8 cellular contexts compared by ENCODE assay signal in genomic region chr6:27809939-27810767, GRCh38.
DNase-seq lines count a peak whose midpoint lies in the region; ATAC-seq and TF ChIP-seq lines count a peak whose summit lies in the region.

No MANE protein-coding gene starts in this region.

- H3K4me3 ChIP-seq in CD8-positive, alpha-beta memory T cell (ENCODE audit: low read length) = peak overlapping the region; percentile 78
- H3K4me3 ChIP-seq in epithelial cell of esophagus (ENCODE audit: low read length) = peak overlapping the region; percentile 80

- peak overlapping the region; percentile 85 to 97 (median 94) for H3K4me3 Mint-ChIP-seq in CD8-positive, alpha-beta memory T cell

- peaks cover 0 to 6% of the 10 kb centered on the region in 2 donors for H3K27me3 Mint-ChIP-seq in CD8-positive, alpha-beta memory T cell

- peak; percentile 64 to 93 (median 88) for DNase-seq in CD8-positive, alpha-beta memory T cell
- DNase-seq in HT-29 (ENCODE audit: low spot score) (peak; percentile 94), NOMO-1 treated with DMSO at 0.1 percent for 48 hours (lab: John Stamatoyannopoulos, UW; ENCODE audit: unreplicated experiment) (peak; percentile 96), activated T-cell treated with anti-CD3 and anti-CD28 coated beads for 24 hours (ENCODE audit: low read depth) (peak; percentile 57), epithelial cell of esophagus (ENCODE audit: low read depth) (peak; percentile 97), middle frontal gyrus (ENCODE audit: extremely low spot score, low spot score) (peak; percentile 60)
- DNase-seq in stimulated activated naive CD4-positive, alpha-beta T cell (lab: John Stamatoyannopoulos, UW) = peak; percentile 64 to 96 (median 84)

- H3K9me3 ChIP-seq in CD8-positive, alpha-beta memory T cell (ENCODE audit: low read length) = no peaks in the 10 kb centered on the region

- ATAC-seq in GM19468 (IDR thresholded peaks at IDR 0.05; ENCODE audit: extremely low read depth, unreplicated experiment) = peak; percentile 15

- peak overlapping the region; percentile 93 for H3K27ac ChIP-seq in CD8-positive, alpha-beta memory T cell (ENCODE audit: low read depth, low read length)

- peaks cover 54 to 69% (median 65%) of the 10 kb centered on the region in 3 donors for H3K4me1 Mint-ChIP-seq in CD8-positive, alpha-beta memory T cell

- H3K27me3 ChIP-seq in CD8-positive, alpha-beta memory T cell (ENCODE audit: insufficient read depth, low read length, poor library complexity, severe bottlenecking) = no peaks in the 10 kb centered on the region

- peaks cover 0 to 14% (median 0%) of the 10 kb centered on the region in 3 donors for H3K36me3 Mint-ChIP-seq in CD8-positive, alpha-beta memory T cell

- H3K27ac Mint-ChIP-seq in CD8-positive, alpha-beta memory T cell = peak overlapping the region; percentile 94 to 100 (median 97)

- H3K36me3 ChIP-seq in CD8-positive, alpha-beta memory T cell (ENCODE audit: insufficient read depth, low read length) = no peaks in the 10 kb centered on the region

- CTCF ChIA-PET in CD8-positive, alpha-beta memory T cell (lab: Charles Lee) = interaction anchor here (0.8 to 7.5 kb wide), 18 partner anchors 9 to 1777 kb away, joined by 3 to 119 read pairs (median 8); a partner anchor contains a TSS

- POLR2A ChIA-PET in CD8-positive, alpha-beta memory T cell (lab: Charles Lee) = interaction anchor here (0.7 to 9.9 kb wide), 26 partner anchors 8 to 1784 kb away, joined by 3 to 245 read pairs (median 6); a partner anchor contains a TSS

- TF ChIP-seq CTCF in epithelial cell of esophagus (IDR thresholded peaks at IDR 0.05; ENCODE audit: insufficient read depth, low read depth, low read length, missing control alignments) = peak; percentile 23

- H3K9me3 Mint-ChIP-seq in CD8-positive, alpha-beta memory T cell = peaks cover 0 to 4% (median 0%) of the 10 kb centered on the region in 5 donors

- peaks cover 38% of the 10 kb centered on the region for H3K4me1 ChIP-seq in CD8-positive, alpha-beta memory T cell (ENCODE audit: insufficient read depth, low read length)

Comparison
In these comparisons a context has a peak if more than half of its experiments do, and no peak if none do; other contexts are left out.
1. Peak in every context shown above with its lines: DNase-seq, ATAC-seq, H3K4me3 ChIP-seq and H3K27ac ChIP-seq.